Comparison of ENCODE assay signal across 8 cellular contexts in the genomic region with DNA sequence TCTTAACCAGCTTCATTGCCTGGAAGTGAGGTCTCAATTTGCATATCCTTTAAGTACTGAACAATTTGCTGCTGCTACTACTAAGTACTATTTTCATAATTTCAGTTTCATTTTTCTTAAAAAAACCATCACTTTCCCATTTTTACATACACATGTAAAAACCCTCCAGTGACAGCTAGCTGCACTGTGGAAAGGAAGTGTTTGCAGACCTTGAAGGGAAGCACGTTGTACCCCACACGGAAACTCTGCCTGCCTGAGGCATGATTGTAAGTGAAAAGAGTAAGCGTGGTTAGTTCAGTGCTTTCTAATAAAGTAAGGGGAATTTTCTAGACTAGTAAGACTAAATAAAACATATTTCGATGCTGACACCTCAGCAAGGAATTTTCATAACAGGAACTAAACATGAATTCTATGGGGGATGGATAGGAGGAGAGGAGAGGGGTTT.
DNase-seq lines count a peak whose midpoint lies in the region; ATAC-seq and TF ChIP-seq lines count a peak whose summit lies in the region.

No MANE protein-coding gene starts in this region.

- no peak overlapping the region for H3K4me3 ChIP-seq in effector memory CD4-positive, alpha-beta T cell (ENCODE audit: insufficient read depth, low read depth, low read length, poor library complexity, severe bottlenecking)

- H3K27ac ChIP-seq in KOPT-K1 (ENCODE audit: low read depth, low read length, poor library complexity, severe bottlenecking) = peak overlapping the region; percentile 12
- H3K27ac ChIP-seq in foreskin keratinocyte = peak overlapping the region; percentile 7
- H3K27ac ChIP-seq in effector memory CD4-positive, alpha-beta T cell (ENCODE audit: insufficient read depth, low read length, poor library complexity, severe bottlenecking) = no peak overlapping the region
- no peak overlapping the region for H3K27ac ChIP-seq in caudate nucleus (ENCODE audit: low read depth, low read length)

- peaks cover 17% of the 10 kb centered on the region for H3K4me1 ChIP-seq in foreskin keratinocyte
- H3K4me1 ChIP-seq in effector memory CD4-positive, alpha-beta T cell (ENCODE audit: control insufficient read depth, insufficient read depth, low read length, poor library complexity, severe bottlenecking) = no peaks in the 10 kb centered on the region

- H3K27me3 ChIP-seq in foreskin keratinocyte = no peaks in the 10 kb centered on the region
- H3K27me3 ChIP-seq in effector memory CD4-positive, alpha-beta T cell (replicated peaks; ENCODE audit: control insufficient read depth, insufficient read depth, low read length, poor library complexity, severe bottlenecking) = no peaks in the 10 kb centered on the region

- H3K9me3 ChIP-seq in KOPT-K1 (ENCODE audit: insufficient read depth, low read length, poor library complexity, severe bottlenecking) = no peaks in the 10 kb centered on the region
- no peaks in the 10 kb centered on the region for H3K9me3 ChIP-seq in effector memory CD4-positive, alpha-beta T cell (ENCODE audit: control insufficient read depth, low read length)

- ATAC-seq in GM21423 (IDR thresholded peaks at IDR 0.05; ENCODE audit: unreplicated experiment) (peak; percentile 91), foreskin keratinocyte (peak; percentile 62)

- no peaks in the 10 kb centered on the region for H3K36me3 ChIP-seq in KOPT-K1 (ENCODE audit: insufficient read depth, low read length)
- no peaks in the 10 kb centered on the region for H3K36me3 ChIP-seq in effector memory CD4-positive, alpha-beta T cell (ENCODE audit: control insufficient read depth, insufficient read depth, low read length)

- no peak for TF ChIP-seq CTCF in foreskin keratinocyte (conservative IDR thresholded peaks at IDR 0.05)

- peak; percentile 31 for DNase-seq in GM03348 (ENCODE audit: low spot score)
- DNase-seq in foreskin keratinocyte = peak; percentile 37 to 68
- no peak for DNase-seq in DMS53 treated with DMSO at 0.1 percent for 48 hours (lab: John Stamatoyannopoulos, UW; ENCODE audit: unreplicated experiment)
- no peak for DNase-seq in effector memory CD4-positive, alpha-beta T cell
- no peak for DNase-seq in 8988T
- no peak for DNase-seq in caudate nucleus (lab: John Stamatoyannopoulos, UW)

Comparison
In these comparisons a context has a peak if more than half of its experiments do, and no peak if none do; other contexts are left out.
1. DNase-seq: peak in GM03348 (single experiment) and foreskin keratinocyte (2 of 2); none in DMS53 treated with DMSO at 0.1 percent for 48 hours (single experiment), effector memory CD4-positive, alpha-beta T cell (0 of 3), 8988T (single experiment) and caudate nucleus (0 of 61).
2. H3K27ac ChIP-seq: peak in KOPT-K1 (single experiment) and foreskin keratinocyte (single experiment); none in effector memory CD4-positive, alpha-beta T cell (single experiment) and caudate nucleus (single experiment).